In genomic region chr10:116741391-116742351, GRCh38 we compare ENCODE assay signal across 1 cellular context.
TF ChIP-seq lines count a peak whose summit lies in the region.

No MANE protein-coding gene starts in this region.

TF ChIP-seq in Ishikawa, 13 proteins besides CTCF, POLR2A, EP300 and RAD21 (continued from another document):
- TF ChIP-seq REST (IDR thresholded peaks at IDR 0.05; ENCODE audit: low read depth) = no peak
